In genomic region chr15:91118796-91119590, GRCh38 we compare ENCODE assay signal across 23 cellular contexts. TPM values are rescaled to one million over a fixed set of nuclear protein-coding genes. Genes with fewer than 3 reads are reported as not detected.
DNase-seq lines count a peak whose midpoint lies in the region; ATAC-seq and TF ChIP-seq lines count a peak whose summit lies in the region.
"Had no signal": no experiment of that assay in that cellular context is flagged by ENCODE, and none has a peak within 500 bp of the region (broad histone marks: within the 10 kb centered on the region; RNA-seq: fewer than 3 reads in every experiment).

No MANE protein-coding gene starts in this region.

- no peak overlapping the region for H2AK5ac ChIP-seq in trophoblast cell (ENCODE audit: low read length)

- H3K14ac ChIP-seq in trophoblast cell (ENCODE audit: low read length): no peak overlapping the region

- H2AFZ ChIP-seq in trophoblast cell (ENCODE audit: insufficient read depth, low read length, poor library complexity): no peak overlapping the region

- no peak for ATAC-seq in GM18858 (IDR thresholded peaks at IDR 0.05; ENCODE audit: unreplicated experiment)
- ATAC-seq in GM19351 (IDR thresholded peaks at IDR 0.05; ENCODE audit: unreplicated experiment): no peak
- ATAC-seq: SK-N-SH treated with all-trans-retinoic acid at 6 μM for 48 hours had no signal

- H3K4me1 Mint-ChIP-seq in endodermal cell: peaks cover 6% of the 10 kb centered on the region
- H3K4me1 Mint-ChIP-seq: CD4-positive, CD25-positive, alpha-beta regulatory T cell had no signal

- no peak overlapping the region for H3K18ac ChIP-seq in trophoblast cell (ENCODE audit: low read length)

- peak; percentile 2 for DNase-seq in activated CD8-positive, alpha-beta memory T cell treated with anti-CD3 and anti-CD28 coated beads, Interleukin-2, amount 50 U/mL, for 48 hours
- no peak for DNase-seq in activated CD8-positive, alpha-beta memory T cell treated with anti-CD3 and anti-CD28 coated beads for 24 hours
- DNase-seq in NCI-H82 treated with DMSO at 0.1 percent for 48 hours (lab: John Stamatoyannopoulos, UW; ENCODE audit: unreplicated experiment): peak; percentile 87
- peak; percentile 8 for DNase-seq in endodermal cell
- DNase-seq in trophoblast cell: no peak
- DNase-seq in NCI-H146 treated with DMSO at 0.1 percent for 48 hours (lab: John Stamatoyannopoulos, UW; ENCODE audit: unreplicated experiment): no peak
- DNase-seq: BE2C; CD4-positive, CD25-positive, alpha-beta regulatory T cell; COR-L47; DMS79; NCI-H1417 treated with DMSO at 0.1 percent for 48 hours; NCI-H1930; NCI-H226; OCI-M1; SHP77 had no signal

- peaks cover 75% of the 10 kb centered on the region for H3K27me3 ChIP-seq in endodermal cell (ENCODE audit: control insufficient read depth, insufficient read depth, low read length, poor library complexity, severe bottlenecking)
- no peaks in the 10 kb centered on the region for H3K27me3 ChIP-seq in trophoblast cell (ENCODE audit: insufficient read depth, low read length)

- H3K4me1 ChIP-seq in endodermal cell (ENCODE audit: control insufficient read depth, insufficient read depth, low read length) (peaks cover 4% of the 10 kb centered on the region), trophoblast cell (ENCODE audit: control insufficient read depth in 1 of 2, insufficient read depth in 2 of 2, low read length in 2 of 2) (no peaks in the 10 kb centered on the region)
- H3K4me1 ChIP-seq: BE2C, HAP-1 had no signal

- H3K27ac Mint-ChIP-seq in endodermal cell: no peak overlapping the region
- H3K27ac Mint-ChIP-seq: CD4-positive, CD25-positive, alpha-beta regulatory T cell had no signal

- no peak overlapping the region for H4K12ac ChIP-seq in trophoblast cell (ENCODE audit: low read depth, low read length)

- WGBS in endodermal cell (ENCODE audit: insufficient coverage in 1 of 2, insufficient read length in 1 of 2), 2 experiments: 82 to 90% methylated on average over 13 of the region's 13 CpGs
- WGBS in trophoblast cell (ENCODE audit: extremely low coverage, insufficient coverage, insufficient read length): no CpG with 5 or more reads among the region's 13 CpGs

- H3K27ac ChIP-seq in endodermal cell (ENCODE audit: low read depth, low read length): no peak overlapping the region
- no peak overlapping the region for H3K27ac ChIP-seq in trophoblast cell (ENCODE audit: low read depth, low read length)
- H3K27ac ChIP-seq: KMS-11 had no signal

- H2BK5ac ChIP-seq in trophoblast cell (ENCODE audit: low read depth, low read length, poor library complexity): no peak overlapping the region

- no peaks in the 10 kb centered on the region for H3K79me2 ChIP-seq in trophoblast cell (ENCODE audit: control insufficient read depth, insufficient read depth, low read length, poor library complexity)

- no peak overlapping the region for H3K4me3 Mint-ChIP-seq in endodermal cell
- H3K4me3 Mint-ChIP-seq: CD4-positive, CD25-positive, alpha-beta regulatory T cell had no signal

- no peak for TF ChIP-seq CTCF in endodermal cell (conservative IDR thresholded peaks at IDR 0.05)

- H3K36me3 ChIP-seq in endodermal cell (ENCODE audit: control insufficient read depth, insufficient read depth, low read length) (no peaks in the 10 kb centered on the region), trophoblast cell (ENCODE audit: control insufficient read depth in 1 of 2, insufficient read depth in 2 of 2, low read length in 2 of 2) (no peaks in the 10 kb centered on the region)
- H3K36me3 ChIP-seq: BE2C, HAP-1 had no signal

- H3K27me3 Mint-ChIP-seq in endodermal cell (ENCODE audit: insufficient read depth): peaks cover 52% of the 10 kb centered on the region

- H4K91ac ChIP-seq in trophoblast cell (ENCODE audit: low read depth, low read length): no peak overlapping the region

- H3K36me3 Mint-ChIP-seq in endodermal cell (ENCODE audit: low read depth): peaks cover 1% of the 10 kb centered on the region
- H3K36me3 Mint-ChIP-seq: CD4-positive, CD25-positive, alpha-beta regulatory T cell had no signal

- no peak overlapping the region for H3K9ac ChIP-seq in endodermal cell (ENCODE audit: extremely low read depth, low read length, poor library complexity, severe bottlenecking)
- no peak overlapping the region for H3K9ac ChIP-seq in trophoblast cell (ENCODE audit: low read length)
- H3K9ac ChIP-seq: KMS-11 had no signal

- no peak overlapping the region for H2BK120ac ChIP-seq in trophoblast cell (ENCODE audit: insufficient read depth, low read length, poor library complexity)

- H3K4me2 ChIP-seq in trophoblast cell (ENCODE audit: low read length): no peak overlapping the region
- H3K4me2 ChIP-seq: KMS-11 had no signal

- H3K79me1 ChIP-seq in trophoblast cell (ENCODE audit: low read length): no peaks in the 10 kb centered on the region

- H3K23ac ChIP-seq in trophoblast cell (ENCODE audit: low read length): no peak overlapping the region

- peaks cover 29% of the 10 kb centered on the region for H3K9me3 Mint-ChIP-seq in endodermal cell

- H3K9me3 ChIP-seq in endodermal cell (ENCODE audit: control insufficient read depth, low read length): peaks cover 32% of the 10 kb centered on the region
- no peaks in the 10 kb centered on the region for H3K9me3 ChIP-seq in trophoblast cell (ENCODE audit: insufficient read depth, low read depth, low read length)
- H3K9me3 ChIP-seq: BE2C, HAP-1 had no signal

- H3K4me3 ChIP-seq in endodermal cell (ENCODE audit: low read length) (no peak overlapping the region), trophoblast cell (ENCODE audit: low read depth, low read length) (no peak overlapping the region)
- H3K4me3 ChIP-seq: HAP-1 had no signal

- no peak overlapping the region for H3K4ac ChIP-seq in trophoblast cell (ENCODE audit: low read depth, low read length)

- no peak overlapping the region for H4K8ac ChIP-seq in trophoblast cell (ENCODE audit: low read depth, low read length)

- H2BK12ac ChIP-seq in trophoblast cell (ENCODE audit: low read length): no peak overlapping the region

RNA-seq across cellular contexts. Expression of gene SV2B, which starts 18.9 kb away (rescaled TPM):
- total RNA-seq in endodermal cell: 1 to 10 TPM; 6.5 to 8.8 TPM
- 0.18 TPM for polyA plus RNA-seq in endodermal cell (2013, experiment 1 of 2)
- polyA plus RNA-seq in endodermal cell (2013, experiment 2 of 2): 0.17 TPM
- polyA plus RNA-seq in trophoblast cell (2013): not detected in 2 replicates
- total RNA-seq: A172; CD4-positive, CD25-positive, alpha-beta regulatory T cell; HT-29; RPMI7951 had no signal

Comparison
In these comparisons a context has a peak if more than half of its experiments do, and no peak if none do; other contexts are left out.
1. DNase-seq: peak in activated CD8-positive, alpha-beta memory T cell treated with anti-CD3 and anti-CD28 coated beads, Interleukin-2, amount 50 U/mL, for 48 hours (single experiment), NCI-H82 treated with DMSO at 0.1 percent for 48 hours (single experiment) and endodermal cell (single experiment); none in activated CD8-positive, alpha-beta memory T cell treated with anti-CD3 and anti-CD28 coated beads for 24 hours (single experiment), trophoblast cell (0 of 2) and NCI-H146 treated with DMSO at 0.1 percent for 48 hours (single experiment).